Comparison of ENCODE assay signal across 9 cellular contexts in genomic region chr1:204108312-204109141, GRCh38. TPM values are rescaled to one million over a fixed set of nuclear protein-coding genes. Genes with fewer than 3 reads are reported as not detected.
A peak's percentile ranks its signal among the peaks of the same experiment; 100 is the strongest.
DNase-seq lines count a peak whose midpoint lies in the region; ATAC-seq and TF ChIP-seq lines count a peak whose summit lies in the region.
"Had no signal": no experiment of that assay in that cellular context is flagged by ENCODE, and none has a peak within 500 bp of the region (broad histone marks: within the 10 kb centered on the region; RNA-seq: fewer than 3 reads in every experiment).

No MANE protein-coding gene starts in this region.

- H3K9me3 ChIP-seq in HUES48 (ENCODE audit: control insufficient read depth, insufficient read depth, low read length) (no peaks in the 10 kb centered on the region), neuronal stem cell (replicated peaks in 1 of 2; ENCODE audit: control insufficient read depth in 2 of 2, insufficient read depth in 1 of 2, low read depth in 1 of 2, low read length in 2 of 2) (no peaks in the 10 kb centered on the region)
- H3K9me3 ChIP-seq: esophagus muscularis mucosa had no signal

- peak overlapping the region; percentile 52 for H3K4me2 ChIP-seq in neuronal stem cell (ENCODE audit: insufficient read depth, low read length, poor library complexity, severe bottlenecking)

- H3K14ac ChIP-seq in neuronal stem cell (ENCODE audit: low read length): no peak overlapping the region

- no peak overlapping the region for H2AK5ac ChIP-seq in neuronal stem cell (ENCODE audit: low read depth, low read length)

- peaks cover 57% of the 10 kb centered on the region for H3K4me1 ChIP-seq in HUES48 (ENCODE audit: control insufficient read depth, insufficient read depth, low read length)
- peaks cover 18 to 26% of the 10 kb centered on the region in 2 donors for H3K4me1 ChIP-seq in neuronal stem cell (ENCODE audit: control insufficient read depth in 2 of 2, insufficient read depth in 1 of 2, low read depth in 1 of 2, low read length in 2 of 2)

- WGBS in neuronal stem cell (ENCODE audit: extremely low coverage in 2 of 2, insufficient read length in 2 of 2, insufficient replicate concordance in 1 of 2), 2 donors: no CpG with 5 or more reads among the region's 21 CpGs

- TF ChIP-seq CTCF in brain microvascular endothelial cell (IDR thresholded peaks at IDR 0.05; ENCODE audit: low read depth, low read length, missing control alignments): no peak

- H3K27ac ChIP-seq in HUES48 (ENCODE audit: low read depth, low read length) (peak overlapping the region; percentile 94), neuronal stem cell (replicated peaks; ENCODE audit: low read length) (no peak overlapping the region), brain microvascular endothelial cell (no peak overlapping the region)

- DNase-seq in NCI-H345 treated with DMSO at 0.1 percent for 48 hours (lab: John Stamatoyannopoulos, UW; ENCODE audit: unreplicated experiment): peak; percentile 92
- peak; percentile 49 for DNase-seq in globus pallidus (ENCODE audit: low spot score)
- DNase-seq in neuronal stem cell (ENCODE audit: low spot score): peak; percentile 94
- DNase-seq in brain microvascular endothelial cell: no peak
- no peak for DNase-seq in DMS 273 (lab: John Stamatoyannopoulos, UW; ENCODE audit: unreplicated experiment)
- DNase-seq in stimulated activated CD4-positive, alpha-beta T cell treated with anti-CD3 and anti-CD28 coated beads, Interleukin-1b, Interleukin-23, amount 100 ng/mL, for 48 hours: no peak

- H2BK12ac ChIP-seq in neuronal stem cell (ENCODE audit: low read length): no peak overlapping the region

- peaks cover 8% of the 10 kb centered on the region for H3K79me1 ChIP-seq in neuronal stem cell (ENCODE audit: low read depth, low read length)

- H2BK15ac ChIP-seq in neuronal stem cell (ENCODE audit: low read length): no peak overlapping the region

- H3K18ac ChIP-seq in neuronal stem cell (ENCODE audit: low read length): peak overlapping the region; percentile 85

- no peaks in the 10 kb centered on the region for H3K27me3 ChIP-seq in HUES48 (ENCODE audit: control insufficient read depth, insufficient read depth, low read length)
- peaks cover 0 to 14% (median 0%) of the 10 kb centered on the region in 3 experiments for H3K27me3 ChIP-seq in neuronal stem cell (ENCODE audit: control insufficient read depth in 3 of 3, insufficient read depth in 3 of 3, low read depth in 1 of 3, low read length in 3 of 3)
- no peaks in the 10 kb centered on the region for H3K27me3 ChIP-seq in brain microvascular endothelial cell (replicated peaks)

- H3K36me3 ChIP-seq in HUES48 (ENCODE audit: control insufficient read depth, insufficient read depth, low read length) (peaks cover 5% of the 10 kb centered on the region; the same call in 1 of the 2 replicates), neuronal stem cell (replicated peaks in 1 of 2; ENCODE audit: control insufficient read depth in 2 of 2, insufficient read depth in 2 of 2, low read length in 2 of 2) (peaks cover 0 to 16% of the 10 kb centered on the region in 2 donors), brain microvascular endothelial cell (replicated peaks) (no peaks in the 10 kb centered on the region)
- H3K36me3 ChIP-seq: esophagus muscularis mucosa had no signal

- no peak overlapping the region for H2BK5ac ChIP-seq in neuronal stem cell (ENCODE audit: low read length)

- H3K4ac ChIP-seq in neuronal stem cell (ENCODE audit: low read length): no peak overlapping the region

- H3K4me3 ChIP-seq in HUES48 (ENCODE audit: low read depth, low read length): peak overlapping the region; percentile 21
- no peak overlapping the region for H3K4me3 ChIP-seq in neuronal stem cell (ENCODE audit: low read length in 2 of 2)
- H3K4me3 ChIP-seq in brain microvascular endothelial cell (ENCODE audit: low read depth, low read length): no peak overlapping the region
- H3K4me3 ChIP-seq: esophagus muscularis mucosa had no signal

- H4K91ac ChIP-seq in neuronal stem cell (ENCODE audit: low read depth, low read length, poor library complexity): no peak overlapping the region

- in situ Hi-C loops in brain microvascular endothelial cell (cut with HindIII; ENCODE audit: low pct_ligation_motif_present, low sequenced_read_pairs): no loop called here

- H2AFZ ChIP-seq in neuronal stem cell (ENCODE audit: low read length): no peak overlapping the region

- H3K9ac ChIP-seq in HUES48 (ENCODE audit: low read depth, low read length) (0 out of 2 replicates have a peak overlapping the region, but pooled peaks have one; percentile 8), neuronal stem cell (ENCODE audit: low read depth, low read length, poor library complexity) (no peak overlapping the region)

- H2BK120ac ChIP-seq in neuronal stem cell (ENCODE audit: low read depth, low read length): no peak overlapping the region

- H4K8ac ChIP-seq in neuronal stem cell (ENCODE audit: low read depth, low read length): no peak overlapping the region

- H3K23ac ChIP-seq in neuronal stem cell (ENCODE audit: low read depth, low read length, poor library complexity): no peak overlapping the region

- no peak for ATAC-seq in GM21367 (IDR thresholded peaks at IDR 0.05; ENCODE audit: unreplicated experiment)

RNA-seq across cellular contexts. Expression of gene SOX13, which starts 35.6 kb away (rescaled TPM):
- polyA plus RNA-seq in neuronal stem cell (2013, experiment 1 of 2): 16.2 TPM
- polyA plus RNA-seq in neuronal stem cell (2013, experiment 2 of 2): 16.8 TPM

RNA-seq across cellular contexts. Expression of gene ETNK2, which starts 43.3 kb away (rescaled TPM):
- polyA plus RNA-seq in neuronal stem cell (2013, experiment 1 of 2): 8.8 TPM
- 8.4 TPM for polyA plus RNA-seq in neuronal stem cell (2013, experiment 2 of 2)

RNA-seq across cellular contexts. Expression of gene REN, which starts 57.6 kb away (rescaled TPM):
- polyA plus RNA-seq in neuronal stem cell (2013, experiment 1 of 2): not detected
- polyA plus RNA-seq in neuronal stem cell (2013, experiment 2 of 2): not detected

Comparison
In these comparisons a context has a peak if more than half of its experiments do, and no peak if none do; other contexts are left out.
1. DNase-seq: peak in NCI-H345 treated with DMSO at 0.1 percent for 48 hours (single experiment), globus pallidus (single experiment) and neuronal stem cell (single experiment); none in brain microvascular endothelial cell (single experiment), DMS 273 (single experiment) and stimulated activated CD4-positive, alpha-beta T cell treated with anti-CD3 and anti-CD28 coated beads, Interleukin-1b, Interleukin-23, amount 100 ng/mL, for 48 hours (single experiment).